ENCODE assay signal across 25 cellular contexts in the genomic region with DNA sequence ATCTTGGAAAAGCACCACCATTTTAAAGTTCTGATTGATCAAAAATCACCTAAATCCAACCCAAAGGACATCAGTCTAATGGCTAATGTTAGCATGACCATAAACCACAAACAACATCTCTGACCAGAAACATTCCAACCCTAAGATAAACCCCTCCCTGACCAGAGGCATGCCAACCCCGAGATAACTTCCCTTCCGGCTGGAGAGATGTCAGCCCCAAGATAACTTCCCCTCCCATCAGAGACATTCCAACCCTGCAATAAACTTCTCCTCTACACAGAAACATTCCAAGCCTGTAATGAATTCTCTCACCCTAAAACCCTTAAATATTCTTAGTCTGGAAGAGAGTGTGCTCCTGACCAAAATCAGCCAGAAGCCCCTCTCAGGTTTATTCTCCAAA.
"Had no signal": no experiment of that assay in that cellular context is flagged by ENCODE, and none has a peak within 500 bp of the region (broad histone marks: within the 10 kb centered on the region; RNA-seq: fewer than 3 reads in every experiment).

No MANE protein-coding gene starts in this region.

- H3K27ac ChIP-seq: body of pancreas, breast epithelium, Peyer's patch, SJSA1 had no signal

- H3K9me3 Mint-ChIP-seq: activated T-helper 2 cell treated with anti-CD3 and anti-CD28 coated beads, Interferon-gamma antibody, Interleukin-2, Interleukin-4, amounts not matched to agents 10 μg/mL and 5 μg/mL and 100 μg/mL, durations not matched to agents 14 hours and 24 hours and 36 hours had no signal

- H3K4me3 ChIP-seq: body of pancreas, breast epithelium, Peyer's patch, SJSA1 had no signal

- H3K36me3 Mint-ChIP-seq: activated naive CD4-positive, alpha-beta T cell treated with anti-CD3 and anti-CD28 coated beads, Interleukin-2, amount 50 U/mL, for 24 hours; activated naive CD8-positive, alpha-beta T cell treated with anti-CD3 and anti-CD28 coated beads, Interleukin-2, amount 10 ng/mL, durations not matched to agents 7 days and 5 days had no signal

- ATAC-seq: activated CD8-positive, alpha-beta T cell treated with anti-CD3 and anti-CD28 coated beads, Interleukin-2, amount 10 ng/mL, durations not matched to agents 7 days and 5 days; body of pancreas; PC-3 had no signal

- H3K9ac ChIP-seq: SK-N-SH had no signal

- H3K4me3 Mint-ChIP-seq: activated CD4-positive, alpha-beta T cell treated with anti-CD3 and anti-CD28 coated beads, Interleukin-2, amount 10 ng/mL, durations not matched to agents 24 days and 14 days; activated CD8-positive, alpha-beta T cell treated with anti-CD3 and anti-CD28 coated beads, Interleukin-2, amount 10 ng/mL, durations not matched to agents 7 days and 5 days; activated naive CD4-positive, alpha-beta T cell treated with anti-CD3 and anti-CD28 coated beads, Interleukin-2, amount 50 U/mL, for 24 hours; activated naive CD8-positive, alpha-beta T cell treated with anti-CD3 and anti-CD28 coated beads, Interleukin-2, amount 10 ng/mL, durations not matched to agents 7 days and 5 days; activated T-cell treated with anti-CD3 and anti-CD28 coated beads, Interleukin-2, amount 50 U/mL, for 24 hours; T-helper 1 cell treated with Interleukin-12 subunit alpha and Interleukin-12 subunit beta and Interleukin-4 antibody, amounts not matched to agents 30 μg/mL and 1 μg/mL, for 36 hours; T-helper 2 cell treated with Interferon-gamma antibody and Interleukin-4, amounts not matched to agents 5 μg/mL and 100 μg/mL, for 36 hours had no signal

- DNase-seq: activated CD4-positive, alpha-beta T cell treated with anti-CD3 and anti-CD28 coated beads, Interleukin-2, amount 10 ng/mL, durations not matched to agents 24 days and 14 days; activated CD4-positive, alpha-beta T cell treated with anti-CD3 and anti-CD28 coated beads, Interleukin-2, amount 50 U/mL, for 4 hours; activated CD8-positive, alpha-beta T cell treated with anti-CD3 and anti-CD28 coated beads, Interleukin-2, amount 10 ng/mL, durations not matched to agents 7 days and 5 days; activated gamma-delta T cell; activated naive CD4-positive, alpha-beta T cell treated with Interleukin-2 at 50 U/mL for 16 hours; activated naive CD8-positive, alpha-beta T cell treated with anti-CD3 and anti-CD28 coated beads, Interleukin-2, amount 10 ng/mL, durations not matched to agents 7 days and 5 days; activated T-cell treated with anti-CD3 and anti-CD28 coated beads, Interleukin-2, amount 50 U/mL, for 24 hours; body of pancreas; NCI-H1105; NCI-H1417 treated with DMSO at 0.1 percent for 48 hours; NCI-H187 treated with DMSO at 0.1 percent for 48 hours; NCI-H2081 treated with DMSO at 0.1 percent for 48 hours; NCI-H345; NCI-H524 treated with DMSO at 0.1 percent for 48 hours; PC-3; Peyer's patch; RPMI8226; SHP77 treated with DMSO at 0.1 percent for 48 hours; SK-N-SH had no signal

- H3K4me1 Mint-ChIP-seq: activated CD4-positive, alpha-beta T cell treated with anti-CD3 and anti-CD28 coated beads, Interleukin-2, amount 10 ng/mL, durations not matched to agents 24 days and 14 days; activated naive CD4-positive, alpha-beta T cell treated with anti-CD3 and anti-CD28 coated beads, Interleukin-2, amount 50 U/mL, for 24 hours; activated naive CD8-positive, alpha-beta T cell treated with anti-CD3 and anti-CD28 coated beads, Interleukin-2, amount 10 ng/mL, durations not matched to agents 7 days and 5 days had no signal

- H3K9me3 ChIP-seq: Peyer's patch, SJSA1, SK-N-SH had no signal

- H3K27ac Mint-ChIP-seq: activated CD4-positive, alpha-beta T cell treated with anti-CD3 and anti-CD28 coated beads, Interleukin-2, amount 10 ng/mL, durations not matched to agents 24 days and 14 days; activated CD8-positive, alpha-beta T cell treated with anti-CD3 and anti-CD28 coated beads, Interleukin-2, amount 10 ng/mL, durations not matched to agents 7 days and 5 days; activated naive CD4-positive, alpha-beta T cell treated with anti-CD3 and anti-CD28 coated beads, Interleukin-2, amount 50 U/mL, for 24 hours; activated naive CD8-positive, alpha-beta T cell treated with anti-CD3 and anti-CD28 coated beads, Interleukin-2, amount 10 ng/mL, durations not matched to agents 7 days and 5 days; activated T-cell treated with anti-CD3 and anti-CD28 coated beads, Interleukin-2, amount 50 U/mL, for 24 hours; activated T-helper 2 cell treated with anti-CD3 and anti-CD28 coated beads, Interferon-gamma antibody, Interleukin-2, Interleukin-4, amounts not matched to agents 10 μg/mL and 5 μg/mL and 100 μg/mL, durations not matched to agents 14 hours and 24 hours and 36 hours; T-helper 1 cell treated with Interleukin-12 subunit alpha and Interleukin-12 subunit beta and Interleukin-4 antibody, amounts not matched to agents 30 μg/mL and 1 μg/mL, for 36 hours; T-helper 2 cell treated with Interferon-gamma antibody and Interleukin-4, amounts not matched to agents 5 μg/mL and 100 μg/mL, for 36 hours had no signal

- H3K4me2 ChIP-seq: SK-N-SH had no signal

- H3K27me3 Mint-ChIP-seq: activated CD4-positive, alpha-beta T cell treated with anti-CD3 and anti-CD28 coated beads, Interleukin-2, amount 10 ng/mL, durations not matched to agents 24 days and 14 days; activated naive CD4-positive, alpha-beta T cell treated with anti-CD3 and anti-CD28 coated beads, Interleukin-2, amount 50 U/mL, for 24 hours; activated naive CD8-positive, alpha-beta T cell treated with anti-CD3 and anti-CD28 coated beads, Interleukin-2, amount 10 ng/mL, durations not matched to agents 7 days and 5 days; activated T-cell treated with anti-CD3 and anti-CD28 coated beads, Interleukin-2, amount 50 U/mL, for 24 hours had no signal

- H3K27me3 ChIP-seq: body of pancreas, breast epithelium, Peyer's patch, SJSA1 had no signal

- H3K4me1 ChIP-seq: body of pancreas, breast epithelium, Peyer's patch, SJSA1 had no signal

- H3K36me3 ChIP-seq: breast epithelium, Peyer's patch, SJSA1 had no signal
